Comparison of ENCODE assay signal across 29 cellular contexts in genomic region chr3:182255095-182255600, GRCh38.
"Had no signal": no experiment of that assay in that cellular context is flagged by ENCODE, and none has a peak within 500 bp of the region (broad histone marks: within the 10 kb centered on the region; RNA-seq: fewer than 3 reads in every experiment).

No MANE protein-coding gene starts in this region.

- H3K4me3 Mint-ChIP-seq: activated B cell treated with CpG ODN at 0.5 μM for 24 hours; activated CD4-positive, alpha-beta memory T cell treated with anti-CD3 and anti-CD28 coated beads for 36 hours; activated CD4-positive, alpha-beta T cell treated with anti-CD3 and anti-CD28 coated beads for 36 hours; activated CD4-positive, alpha-beta T cell treated with anti-CD3 and anti-CD28 coated beads, Interleukin-2, amount 10 ng/mL, durations not matched to agents 24 days and 14 days; activated naive CD8-positive, alpha-beta T cell; activated T-cell treated with anti-CD3 and anti-CD28 coated beads, Interleukin-2, amount 50 U/mL, for 4 hours; activated T-helper 17 cell treated with anti-CD3 and anti-CD28 coated beads, Interleukin-2, amount 50 U/mL, for 72 hours; effector memory CD8-positive, alpha-beta T cell; T-helper 17 cell; T-helper 2 cell treated with Interferon-gamma antibody and Interleukin-4, amounts not matched to agents 5 μg/mL and 100 μg/mL, for 36 hours had no signal

- H3K4me3 ChIP-seq: colonic mucosa, esophagus muscularis mucosa, gastrocnemius medialis, heart right ventricle had no signal

- FAIRE-seq: astrocyte had no signal

- H3K27me3 Mint-ChIP-seq: activated CD4-positive, alpha-beta memory T cell treated with anti-CD3 and anti-CD28 coated beads for 36 hours; activated CD4-positive, alpha-beta T cell treated with anti-CD3 and anti-CD28 coated beads, Interleukin-2, amount 10 ng/mL, durations not matched to agents 24 days and 14 days; activated naive CD8-positive, alpha-beta T cell; effector memory CD8-positive, alpha-beta T cell; T-helper 17 cell had no signal

- H3K36me3 ChIP-seq: colonic mucosa, esophagus muscularis mucosa, gastrocnemius medialis, heart right ventricle, WERI-Rb-1 had no signal

- DNase-seq: activated B cell treated with CpG ODN at 0.5 μM for 24 hours; activated CD4-positive, alpha-beta memory T cell treated with anti-CD3 and anti-CD28 coated beads for 36 hours; activated CD4-positive, alpha-beta T cell treated with anti-CD3 and anti-CD28 coated beads for 36 hours; activated CD4-positive, alpha-beta T cell treated with anti-CD3 and anti-CD28 coated beads, Interleukin-2, amount 10 ng/mL, durations not matched to agents 24 days and 14 days; activated effector memory CD4-positive, alpha-beta T cell treated with Interleukin-2 at 50 U/mL for 16 hours; activated gamma-delta T cell treated with Interleukin-2 at 50 U/mL for 16 hours; activated naive CD4-positive, alpha-beta T cell treated with anti-CD3 and anti-CD28 coated beads, Interleukin-2, amount 50 U/mL, for 16 hours; activated naive CD4-positive, alpha-beta T cell treated with Interleukin-2 at 50 U/mL for 16 hours; activated T-cell treated with anti-CD3 and anti-CD28 coated beads, Interleukin-2, amount 50 U/mL, for 4 hours; amniotic stem cell; anterior cingulate cortex; central memory CD4-positive, alpha-beta T cell; cerebellar nuclear complex; colonic mucosa; effector memory CD8-positive, alpha-beta T cell; erythroblast; foreskin keratinocyte; gastrocnemius medialis; heart right ventricle; T-helper 1 cell; T-helper 17 cell; T1000; WERI-Rb-1 had no signal

- ATAC-seq: activated CD4-positive, alpha-beta T cell treated with anti-CD3 and anti-CD28 coated beads for 36 hours; activated CD4-positive, CD25-positive, alpha-beta regulatory T cell treated with anti-CD3 and anti-CD28 coated beads, Interleukin-2, amount 50 U/mL, for 24 hours; activated T-cell treated with anti-CD3 and anti-CD28 coated beads, Interleukin-2, amount 50 U/mL, for 4 hours; activated T-helper 17 cell treated with anti-CD3 and anti-CD28 coated beads, Interleukin-2, amount 50 U/mL, for 72 hours; effector memory CD8-positive, alpha-beta T cell; foreskin keratinocyte; gastrocnemius medialis; heart right ventricle; T-helper 17 cell had no signal

- H3K27ac Mint-ChIP-seq: activated B cell treated with CpG ODN at 0.5 μM for 24 hours; activated CD4-positive, alpha-beta memory T cell treated with anti-CD3 and anti-CD28 coated beads for 36 hours; activated CD4-positive, alpha-beta T cell treated with anti-CD3 and anti-CD28 coated beads for 36 hours; activated CD4-positive, alpha-beta T cell treated with anti-CD3 and anti-CD28 coated beads, Interleukin-2, amount 10 ng/mL, durations not matched to agents 24 days and 14 days; activated naive CD8-positive, alpha-beta T cell; activated T-helper 17 cell treated with anti-CD3 and anti-CD28 coated beads, Interleukin-2, amount 50 U/mL, for 72 hours; effector memory CD8-positive, alpha-beta T cell; T-helper 17 cell; T-helper 2 cell treated with Interferon-gamma antibody and Interleukin-4, amounts not matched to agents 5 μg/mL and 100 μg/mL, for 36 hours had no signal

- H3K4me1 ChIP-seq: colonic mucosa, esophagus muscularis mucosa, foreskin keratinocyte, gastrocnemius medialis, heart right ventricle had no signal

- H3K27ac ChIP-seq: colonic mucosa, esophagus muscularis mucosa, foreskin keratinocyte, gastrocnemius medialis, heart right ventricle, WERI-Rb-1 had no signal

- H3K36me3 Mint-ChIP-seq: activated CD4-positive, alpha-beta memory T cell treated with anti-CD3 and anti-CD28 coated beads for 36 hours; activated naive CD8-positive, alpha-beta T cell had no signal

- H3K4me1 Mint-ChIP-seq: activated B cell treated with CpG ODN at 0.5 μM for 24 hours; activated CD4-positive, alpha-beta T cell treated with anti-CD3 and anti-CD28 coated beads for 36 hours; activated T-helper 17 cell treated with anti-CD3 and anti-CD28 coated beads, Interleukin-2, amount 50 U/mL, for 72 hours; T-helper 17 cell had no signal

- H3K27me3 ChIP-seq: colonic mucosa, foreskin keratinocyte had no signal

- H3K9me3 Mint-ChIP-seq: activated B cell treated with CpG ODN at 0.5 μM for 24 hours; activated CD4-positive, alpha-beta memory T cell treated with anti-CD3 and anti-CD28 coated beads for 36 hours; activated CD4-positive, alpha-beta T cell treated with anti-CD3 and anti-CD28 coated beads, Interleukin-2, amount 10 ng/mL, durations not matched to agents 24 days and 14 days; activated T-cell treated with anti-CD3 and anti-CD28 coated beads, Interleukin-2, amount 50 U/mL, for 4 hours; activated T-helper 17 cell treated with anti-CD3 and anti-CD28 coated beads, Interleukin-2, amount 50 U/mL, for 72 hours; effector memory CD8-positive, alpha-beta T cell; T-helper 2 cell treated with Interferon-gamma antibody and Interleukin-4, amounts not matched to agents 5 μg/mL and 100 μg/mL, for 36 hours had no signal

- H3K9me3 ChIP-seq: colonic mucosa, esophagus muscularis mucosa, gastrocnemius medialis, heart right ventricle had no signal
